In the genomic region with DNA sequence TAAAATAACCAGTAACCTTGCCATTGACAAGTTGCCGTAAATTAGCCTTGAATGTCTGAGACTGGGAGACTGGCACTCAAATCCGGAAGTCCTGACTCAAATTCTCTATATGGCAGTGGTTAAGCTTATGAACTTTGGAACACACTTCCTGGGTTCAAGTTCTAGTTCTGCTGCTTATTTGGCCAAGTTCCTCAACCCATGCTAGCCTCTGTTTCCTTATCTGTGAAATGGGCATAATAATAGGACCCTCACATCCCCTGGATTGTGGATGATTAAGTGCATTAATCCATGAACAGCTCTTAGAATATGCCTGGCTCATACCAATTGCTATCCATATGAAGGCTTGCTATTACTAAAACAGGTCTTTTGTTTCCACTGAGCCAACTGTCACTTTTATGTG, we compare ENCODE assay signal across 13 cellular contexts.
A peak's percentile ranks its signal among the peaks of the same experiment; 100 is the strongest.
DNase-seq lines count a peak whose midpoint lies in the region; ATAC-seq lines count a peak whose summit lies in the region.
"Had no signal": no experiment of that assay in that cellular context is flagged by ENCODE, and none has a peak within 500 bp of the region (broad histone marks: within the 10 kb centered on the region; RNA-seq: fewer than 3 reads in every experiment).

No MANE protein-coding gene starts in this region.

- peak; percentile 26 for ATAC-seq in GM18858 (IDR thresholded peaks at IDR 0.05; ENCODE audit: unreplicated experiment)
- peak; percentile 41 for ATAC-seq in GM21390 (IDR thresholded peaks at IDR 0.05; ENCODE audit: unreplicated experiment)
- peak; percentile 33 for ATAC-seq in HG02973 (IDR thresholded peaks at IDR 0.05; ENCODE audit: unreplicated experiment)
- ATAC-seq in HG03558 (IDR thresholded peaks at IDR 0.05; ENCODE audit: extremely low read depth, unreplicated experiment): peak; percentile 8

- no peak for DNase-seq in NCI-H774 (lab: John Stamatoyannopoulos, UW)
- no peak for DNase-seq in NOMO-1 treated with DMSO at 0.1 percent for 48 hours (lab: John Stamatoyannopoulos, UW; ENCODE audit: unreplicated experiment)
- DNase-seq in medulla oblongata (ENCODE audit: extremely low spot score): no peak
- no peak for DNase-seq in T-helper 9 cell
- DNase-seq: activated CD4-positive, alpha-beta T cell treated with anti-CD3 and anti-CD28 coated beads, Interleukin-2, amount 10 ng/mL, durations not matched to agents 24 days and 14 days; caudate nucleus; NCI-H1105; ovary; stimulated activated naive CD4-positive, alpha-beta T cell treated with Interleukin-2 at 50 U/mL for 16 hours had no signal
